ENCODE assay signal across 11 cellular contexts in the genomic region with DNA sequence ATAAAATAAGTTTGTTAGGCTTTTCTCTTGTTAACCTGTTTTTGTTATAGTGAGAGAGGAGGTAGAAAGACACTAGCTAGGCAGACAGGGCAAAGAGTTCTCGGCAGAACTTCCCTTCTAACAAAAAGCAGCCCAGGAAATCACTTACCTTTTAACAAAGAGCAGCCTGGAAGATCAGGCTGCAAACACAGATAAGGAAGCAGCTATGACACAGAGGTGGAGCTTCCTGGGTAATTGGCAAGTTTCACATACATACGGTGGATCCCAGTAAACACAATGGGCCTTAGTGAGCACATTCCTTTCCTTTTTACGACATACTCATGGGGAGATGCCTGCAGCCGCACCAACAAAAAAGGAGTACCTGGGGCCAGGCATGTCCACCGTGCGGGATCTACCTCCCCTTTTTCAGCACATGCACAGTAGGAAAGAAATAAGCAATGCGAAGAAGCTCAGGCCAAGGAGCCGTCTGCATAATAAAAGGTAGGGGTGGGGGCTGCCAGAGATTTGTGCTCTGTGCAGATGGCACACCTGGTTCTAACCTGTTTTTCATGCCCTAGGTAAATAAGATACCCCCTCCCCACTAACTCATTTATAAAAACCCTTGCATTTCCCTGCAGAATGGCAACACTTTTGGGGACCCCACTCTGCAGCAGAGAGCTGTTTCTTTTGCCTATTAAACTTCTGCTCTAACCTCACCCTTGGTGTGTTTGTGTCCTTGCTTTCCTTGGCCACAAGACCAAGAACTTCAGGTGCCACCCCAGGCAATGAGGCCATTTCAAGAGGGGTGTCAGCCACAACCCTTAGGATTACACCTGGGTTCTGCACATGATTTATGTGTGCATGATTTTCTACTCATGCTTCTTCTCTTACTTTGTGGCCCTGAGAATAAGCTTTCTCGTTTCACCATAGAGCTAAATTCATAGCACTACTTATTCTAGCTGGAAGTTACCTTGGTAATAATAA. TPM values are rescaled to one million over a fixed set of nuclear protein-coding genes. Genes with fewer than 3 reads are reported as not detected.
DNase-seq lines count a peak whose midpoint lies in the region; ATAC-seq and TF ChIP-seq lines count a peak whose summit lies in the region.
"Had no signal": no experiment of that assay in that cellular context is flagged by ENCODE, and none has a peak within 500 bp of the region (broad histone marks: within the 10 kb centered on the region; RNA-seq: fewer than 3 reads in every experiment).

No MANE protein-coding gene starts in this region.

- H4K20me1 ChIP-seq in IMR-90 (ENCODE audit: insufficient read depth, low read length): no peaks in the 10 kb centered on the region

- H3K27ac ChIP-seq in IMR-90 (ENCODE audit: insufficient read depth, low read length) (no peak overlapping the region), breast epithelium (peak overlapping the region; percentile 21 to 66)
- no peak overlapping the region for H3K27ac ChIP-seq in CD4-positive, alpha-beta T cell (ENCODE audit: low read depth, low read length)
- H3K27ac ChIP-seq: A549 had no signal

- H3K27me3 ChIP-seq in IMR-90 (ENCODE audit: control insufficient read depth, insufficient read depth, low read length) (no peaks in the 10 kb centered on the region), breast epithelium (no peaks in the 10 kb centered on the region), kidney epithelial cell (ENCODE audit: control insufficient read depth, insufficient read depth, low read length) (no peaks in the 10 kb centered on the region)
- no peaks in the 10 kb centered on the region for H3K27me3 ChIP-seq in CD4-positive, alpha-beta T cell (ENCODE audit: control insufficient read depth, insufficient read depth, low read length)

- H3K36me3 ChIP-seq in IMR-90 (ENCODE audit: control insufficient read depth, insufficient read depth, low read length): no peaks in the 10 kb centered on the region
- no peaks in the 10 kb centered on the region for H3K36me3 ChIP-seq in breast epithelium
- H3K36me3 ChIP-seq in kidney epithelial cell (ENCODE audit: control insufficient read depth, insufficient read depth, low read length): no peaks in the 10 kb centered on the region

- H3K4me2 ChIP-seq in IMR-90 (ENCODE audit: low read depth, low read length): no peak overlapping the region
- H3K4me2 ChIP-seq: A549 had no signal

- no peak overlapping the region; the same call in 1 of the 2 replicates for H3K23ac ChIP-seq in IMR-90 (ENCODE audit: low read depth, low read length)

- H3K36me3 Mint-ChIP-seq in CD4-positive, alpha-beta T cell (ENCODE audit: low read depth): no peaks in the 10 kb centered on the region
- no peaks in the 10 kb centered on the region for H3K36me3 Mint-ChIP-seq in activated CD8-positive, alpha-beta memory T cell treated with anti-CD3 and anti-CD28 coated beads, Interleukin-2, amount 10 ng/mL, durations not matched to agents 7 days and 5 days

- H3K27ac Mint-ChIP-seq in CD4-positive, alpha-beta T cell: no peak overlapping the region
- no peak overlapping the region for H3K27ac Mint-ChIP-seq in activated CD8-positive, alpha-beta memory T cell treated with anti-CD3 and anti-CD28 coated beads, Interleukin-2, amount 10 ng/mL, durations not matched to agents 7 days and 5 days

- no peak for TF ChIP-seq RAD21 in IMR-90 (IDR thresholded peaks at IDR 0.05; ENCODE audit: low read length)

- H3K9me3 Mint-ChIP-seq in CD4-positive, alpha-beta T cell: no peaks in the 10 kb centered on the region
- no peaks in the 10 kb centered on the region for H3K9me3 Mint-ChIP-seq in activated CD8-positive, alpha-beta memory T cell treated with anti-CD3 and anti-CD28 coated beads, Interleukin-2, amount 10 ng/mL, durations not matched to agents 7 days and 5 days (ENCODE audit: low read depth)

- no peak overlapping the region for H4K5ac ChIP-seq in IMR-90 (ENCODE audit: low read depth, low read length)

- no peak overlapping the region for H2BK5ac ChIP-seq in IMR-90 (ENCODE audit: low read depth, low read length, poor library complexity, severe bottlenecking)

- H3K9me3 ChIP-seq in IMR-90 (ENCODE audit: control insufficient read depth, insufficient read depth, low read length) (no peaks in the 10 kb centered on the region), breast epithelium (no peaks in the 10 kb centered on the region)
- no peaks in the 10 kb centered on the region for H3K9me3 ChIP-seq in CD4-positive, alpha-beta T cell (ENCODE audit: control insufficient read depth, low read length)

- H2BK120ac ChIP-seq in IMR-90 (ENCODE audit: low read depth, low read length): peak overlapping the region; percentile 53

- no peak overlapping the region for H3K18ac ChIP-seq in IMR-90 (ENCODE audit: low read depth, low read length)

- H3K79me1 ChIP-seq in IMR-90 (ENCODE audit: low read depth in 1 of 2, low read length in 2 of 2): no peaks in the 10 kb centered on the region

- H3K4me3 Mint-ChIP-seq in CD4-positive, alpha-beta T cell: no peak overlapping the region
- no peak overlapping the region for H3K4me3 Mint-ChIP-seq in activated CD8-positive, alpha-beta memory T cell treated with anti-CD3 and anti-CD28 coated beads, Interleukin-2, amount 10 ng/mL, durations not matched to agents 7 days and 5 days

- no peak for TF ChIP-seq CTCF in IMR-90 (conservative IDR thresholded peaks at IDR 0.05; ENCODE audit: low read depth, low read length)
- no peak for TF ChIP-seq CTCF in breast epithelium (IDR thresholded peaks at IDR 0.05)
- TF ChIP-seq CTCF in kidney epithelial cell (IDR thresholded peaks at IDR 0.05; ENCODE audit: insufficient read depth, low read length, poor library complexity, severe bottlenecking): no peak
- no peak for TF ChIP-seq CTCF in CD4-positive, alpha-beta T cell (IDR thresholded peaks at IDR 0.05)

- no CpG with 5 or more reads among the region's 9 CpGs for WGBS in IMR-90 (ENCODE audit: extremely low coverage in 2 of 2, insufficient read length in 1 of 2), 2 experiments

- BruUV-seq in IMR-90 (replicated peaks; lab: Mats Ljungman, UMichigan): no TSS peak

- intact Hi-C loops in IMR-90 (cut with micrococcal nuclease) (no loop called here), breast epithelium (cut with DNase I; ENCODE audit: low total_unique reads) (no loop called here)
- intact Hi-C loops in CD4-positive, alpha-beta T cell (cut with DNase I, micrococcal nuclease): no loop called here

- H3K56ac ChIP-seq in IMR-90 (ENCODE audit: extremely low read depth, insufficient read depth, low read length): no peak overlapping the region

- peak; percentile 60 for ATAC-seq in IMR-90 (ENCODE audit: low read depth)
- no peak for ATAC-seq in CD4-positive, alpha-beta T cell (ENCODE audit: poor library complexity)
- no peak for ATAC-seq in activated CD8-positive, alpha-beta memory T cell treated with anti-CD3 and anti-CD28 coated beads, Interleukin-2, amount 10 ng/mL, durations not matched to agents 7 days and 5 days
- ATAC-seq in activated CD4-positive, CD25-positive, alpha-beta regulatory T cell treated with anti-CD3 and anti-CD28 coated beads, Interleukin-2, amount 50 U/mL, for 24 hours: no peak

- H3K9ac ChIP-seq in IMR-90 (ENCODE audit: low read depth, low read length): no peak overlapping the region

- peak; percentile 84 for DNase-seq in A172 (ENCODE audit: low spot score)
- DNase-seq in IMR-90: peak; percentile 55
- no peak for DNase-seq in breast epithelium (ENCODE audit: low spot score in 2 of 2)
- DNase-seq in kidney epithelial cell (ENCODE audit: low read depth): peak; percentile 31
- DNase-seq in CD4-positive, alpha-beta T cell: no peak
- no peak for DNase-seq in activated CD4-positive, alpha-beta T cell treated with anti-CD3 and anti-CD28 coated beads, Interleukin-2, amount 50 U/mL, for 48 hours
- no peak for DNase-seq in activated CD8-positive, alpha-beta memory T cell treated with anti-CD3 and anti-CD28 coated beads, Interleukin-2, amount 10 ng/mL, durations not matched to agents 7 days and 5 days
- DNase-seq: NCI-H187 treated with DMSO at 0.1 percent for 48 hours, SW 1271 had no signal

- H3K4me1 ChIP-seq in IMR-90 (ENCODE audit: control insufficient read depth, insufficient read depth, low read length) (peaks cover 2% of the 10 kb centered on the region; the same call in 1 of the 2 replicates), breast epithelium (no peaks in the 10 kb centered on the region)

- no peak overlapping the region for H2BK20ac ChIP-seq in IMR-90 (ENCODE audit: low read depth, low read length)

- no peak overlapping the region for H2AK9ac ChIP-seq in IMR-90 (replicated peaks; ENCODE audit: low read depth, low read length, poor library complexity)

- no peak overlapping the region for H2BK15ac ChIP-seq in IMR-90 (ENCODE audit: low read depth, low read length)

- H2AFZ ChIP-seq in IMR-90 (replicated peaks; ENCODE audit: low read length, poor library complexity): peak overlapping the region; percentile 69

- POLR2A ChIA-PET in IMR-90 (lab: Charles Lee; ENCODE audit: unreplicated experiment): no interaction called here
- POLR2A ChIA-PET in CD4-positive, alpha-beta T cell (lab: Charles Lee): no interaction called here

- peaks cover 15% of the 10 kb centered on the region for H3K27me3 Mint-ChIP-seq in CD4-positive, alpha-beta T cell
- peaks cover 30% of the 10 kb centered on the region for H3K27me3 Mint-ChIP-seq in activated CD8-positive, alpha-beta memory T cell treated with anti-CD3 and anti-CD28 coated beads, Interleukin-2, amount 10 ng/mL, durations not matched to agents 7 days and 5 days

- in situ Hi-C loops in IMR-90 (cut with MboI; ENCODE audit: low sequenced_read_pairs): no loop called here

- no peak overlapping the region for H2AK5ac ChIP-seq in IMR-90 (ENCODE audit: low read depth, low read length)

- no peak overlapping the region; the same call in 1 of the 2 replicates for H3K14ac ChIP-seq in IMR-90 (replicated peaks; ENCODE audit: low read depth, low read length)

- H3K4ac ChIP-seq in IMR-90 (ENCODE audit: low read depth, low read length): peak overlapping the region; percentile 33; the same call in 1 of the 2 replicates

- dilution Hi-C loops in IMR-90 (cut with HindIII; ENCODE audit: low sequenced_read_pairs, unreplicated experiment): no loop called here

- H3K9me1 ChIP-seq in IMR-90 (ENCODE audit: insufficient read depth, low read length): no peaks in the 10 kb centered on the region; the same call in none of the 2 replicates

- no peak for TF ChIP-seq POLR2A in IMR-90 (IDR thresholded peaks at IDR 0.05; ENCODE audit: low read depth, low read length)
- TF ChIP-seq POLR2A in breast epithelium (IDR thresholded peaks at IDR 0.05): no peak

- no peak overlapping the region for H4K91ac ChIP-seq in IMR-90 (ENCODE audit: insufficient read depth, low read depth, low read length)

- H4K8ac ChIP-seq in IMR-90 (ENCODE audit: low read depth in 2 of 2, low read length in 2 of 2): peak overlapping the region in 1 of 2 experiments; percentile 36; a peak in 2 of 4 replicates

- no peaks in the 10 kb centered on the region for H3K4me1 Mint-ChIP-seq in CD4-positive, alpha-beta T cell (ENCODE audit: low read depth)
- H3K4me1 Mint-ChIP-seq in activated CD8-positive, alpha-beta memory T cell treated with anti-CD3 and anti-CD28 coated beads, Interleukin-2, amount 10 ng/mL, durations not matched to agents 7 days and 5 days: no peaks in the 10 kb centered on the region

- H3K4me3 ChIP-seq in IMR-90 (ENCODE audit: insufficient read depth, low read depth, low read length) (no peak overlapping the region), breast epithelium (no peak overlapping the region), kidney epithelial cell (ENCODE audit: low read depth, low read length) (no peak overlapping the region)
- H3K4me3 ChIP-seq: A549 had no signal

- CTCF ChIA-PET in IMR-90 (lab: Yijun Ruan, JAX): interaction anchor here (0.6 kb wide), 1 partner anchor 656 kb away, joined by 5 read pairs; no protein-coding TSS in a partner anchor
- CTCF ChIA-PET in CD4-positive, alpha-beta T cell (lab: Charles Lee): no interaction called here
- CTCF ChIA-PET in activated CD8-positive, alpha-beta memory T cell treated with anti-CD3 and anti-CD28 coated beads, Interleukin-2, amount 10 ng/mL, durations not matched to agents 7 days and 5 days (lab: Charles Lee): no interaction called here

RNA-seq across cellular contexts. Expression of gene MDH1, which starts 26.5 kb away (rescaled TPM):
- total RNA-seq in A172 (2014; rRNA removed; shearing (Covaris generic)): 418 and 440 TPM in 2 replicates
- 212 and 248 TPM in 2 replicates for total RNA-seq in IMR-90 (2012; rRNA removed)
- polyA plus RNA-seq in IMR-90 (2012; rRNA removed): 191 and 195 TPM in 2 replicates
- 63.2 and 162 TPM in 2 replicates for polyA plus RNA-seq in IMR-90 (2012; cell fraction: cytosol; rRNA removed)
- 17.6 and 117 TPM in 2 replicates for polyA plus RNA-seq in IMR-90 (2012; cell fraction: nucleus; rRNA removed; ENCODE audit: low replicate concordance)
- total RNA-seq in breast epithelium: 100 to 1,000 TPM; 125 to 574 (median 147) TPM
- 119 and 161 TPM in 2 replicates for total RNA-seq in kidney epithelial cell
- 10 to 100 TPM; 96.3 to 97.6 TPM for total RNA-seq in CD4-positive, alpha-beta T cell
- 100 to 1,000 TPM; 169 to 209 TPM for total RNA-seq in activated CD8-positive, alpha-beta memory T cell treated with anti-CD3 and anti-CD28 coated beads, Interleukin-2, amount 10 ng/mL, durations not matched to agents 7 days and 5 days

RNA-seq across cellular contexts. Expression of gene WDPCP, which starts 27.0 kb away (rescaled TPM):
- 4.9 and 8.7 TPM in 2 replicates for total RNA-seq in A172 (2014; rRNA removed; shearing (Covaris generic))
- total RNA-seq in IMR-90 (2012; rRNA removed) (7.8 and 10.2 TPM in 2 replicates), breast epithelium (10 to 100 TPM; 25.2 to 37.4 (median 29.4) TPM), kidney epithelial cell (3.3 and 3.6 TPM in 2 replicates)
- 2.0 and 2.2 TPM in 2 replicates for polyA plus RNA-seq in IMR-90 (2012; rRNA removed)
- 1.6 and 3.7 TPM in 2 replicates for polyA plus RNA-seq in IMR-90 (2012; cell fraction: cytosol; rRNA removed)
- polyA plus RNA-seq in IMR-90 (2012; cell fraction: nucleus; rRNA removed; ENCODE audit: low replicate concordance): 2.0 and 6.2 TPM in 2 replicates
- total RNA-seq in CD4-positive, alpha-beta T cell: 1 to 10 TPM; 8.7 to 9.9 TPM
- 1 to 10 TPM; 7.3 to 7.6 TPM for total RNA-seq in activated CD8-positive, alpha-beta memory T cell treated with anti-CD3 and anti-CD28 coated beads, Interleukin-2, amount 10 ng/mL, durations not matched to agents 7 days and 5 days

Comparison
In these comparisons a context has a peak if more than half of its experiments do, and no peak if none do; other contexts are left out.
1. DNase-seq: peak in A172 (single experiment), IMR-90 (single experiment) and kidney epithelial cell (single experiment); none in breast epithelium (0 of 2), CD4-positive, alpha-beta T cell (0 of 10), activated CD4-positive, alpha-beta T cell treated with anti-CD3 and anti-CD28 coated beads, Interleukin-2, amount 50 U/mL, for 48 hours (0 of 2) and activated CD8-positive, alpha-beta memory T cell treated with anti-CD3 and anti-CD28 coated beads, Interleukin-2, amount 10 ng/mL, durations not matched to agents 7 days and 5 days (single experiment).
2. H3K27ac ChIP-seq: peak in breast epithelium (2 of 2); none in IMR-90 (single experiment) and CD4-positive, alpha-beta T cell (single experiment).